ENCODE assay signal across 8 cellular contexts in the genomic region with DNA sequence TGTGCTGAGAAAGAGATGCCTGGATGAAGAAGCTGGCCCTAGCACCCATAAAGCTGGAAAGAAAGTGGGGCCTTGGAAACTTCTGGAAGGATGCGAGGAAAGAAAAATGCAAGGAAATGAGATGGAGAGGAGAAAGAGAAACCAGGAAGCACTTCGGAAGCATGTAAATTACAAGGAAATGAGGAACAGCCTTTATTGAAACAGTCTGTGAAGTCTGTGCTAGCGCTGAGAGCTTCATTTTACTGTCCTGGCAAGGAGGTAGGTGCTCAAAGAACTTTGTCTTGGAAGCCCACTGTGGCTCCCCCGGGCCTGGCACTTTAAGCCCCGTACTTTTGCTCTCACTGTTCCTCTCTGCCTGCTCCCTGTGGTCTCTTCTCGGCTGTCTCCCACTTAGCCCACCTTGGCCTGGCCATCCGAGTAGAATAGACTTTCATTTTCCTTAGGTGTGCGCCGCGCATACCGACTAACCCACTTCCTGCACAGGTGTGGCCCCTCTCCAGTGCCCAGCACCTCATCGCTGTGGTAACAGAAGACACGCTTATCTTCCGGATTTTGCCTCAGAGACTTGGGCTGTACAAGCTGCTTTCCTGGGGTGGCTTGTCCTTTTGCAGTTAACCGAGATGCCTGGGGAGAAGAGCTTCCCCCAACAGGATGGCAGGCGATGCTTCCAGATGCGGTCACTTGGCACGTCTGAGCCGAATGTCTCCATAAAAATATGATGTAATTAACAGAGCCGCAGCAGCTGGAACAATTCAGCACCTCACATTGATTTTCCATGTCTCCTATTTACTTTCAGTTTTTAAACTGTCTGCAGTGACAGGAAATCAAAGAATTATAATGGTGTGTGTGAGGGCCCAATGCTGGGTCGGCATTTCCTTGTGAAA.
DNase-seq lines count a peak whose midpoint lies in the region; ATAC-seq and TF ChIP-seq lines count a peak whose summit lies in the region.

No MANE protein-coding gene starts in this region.

- H3K4me1 Mint-ChIP-seq in activated T-helper 2 cell treated with anti-CD3 and anti-CD28 coated beads, Interferon-gamma antibody, Interleukin-2, Interleukin-4, amounts not matched to agents 10 μg/mL and 5 μg/mL and 100 μg/mL, durations not matched to agents 14 hours and 24 hours and 36 hours (ENCODE audit: low read depth): peaks cover 14% of the 10 kb centered on the region
- H3K4me1 Mint-ChIP-seq in memory B cell: peaks cover 11% of the 10 kb centered on the region

- peak; percentile 82 for ATAC-seq in GM19351 (IDR thresholded peaks at IDR 0.05; ENCODE audit: unreplicated experiment)
- ATAC-seq in memory B cell (ENCODE audit: low read depth): peak; percentile 59

- intact Hi-C loops in activated T-helper 2 cell treated with anti-CD3 and anti-CD28 coated beads, Interferon-gamma antibody, Interleukin-2, Interleukin-4, amounts not matched to agents 10 μg/mL and 5 μg/mL and 100 μg/mL, durations not matched to agents 14 hours and 24 hours and 36 hours (cut with micrococcal nuclease): loop anchor here (2.0 kb wide), 1 partner anchor 15 kb away; no protein-coding TSS in a partner anchor
- intact Hi-C loops in uterus (cut with DNase I; ENCODE audit: low total_unique reads): no loop called here

- no peaks in the 10 kb centered on the region for H3K36me3 Mint-ChIP-seq in activated T-helper 2 cell treated with anti-CD3 and anti-CD28 coated beads, Interferon-gamma antibody, Interleukin-2, Interleukin-4, amounts not matched to agents 10 μg/mL and 5 μg/mL and 100 μg/mL, durations not matched to agents 14 hours and 24 hours and 36 hours (ENCODE audit: low read depth)
- no peaks in the 10 kb centered on the region for H3K36me3 Mint-ChIP-seq in memory B cell

- H3K9me3 ChIP-seq in uterus (no peaks in the 10 kb centered on the region), HAP-1 (no peaks in the 10 kb centered on the region)

- H3K4me1 ChIP-seq in uterus (peaks cover 0 to 5% of the 10 kb centered on the region in 2 donors), HAP-1 (no peaks in the 10 kb centered on the region)

- H3K36me3 ChIP-seq in uterus (no peaks in the 10 kb centered on the region), HAP-1 (replicated peaks) (no peaks in the 10 kb centered on the region)

- H3K4me3 ChIP-seq in uterus (peak overlapping the region; percentile 12 to 20), HAP-1 (no peak overlapping the region)

- H3K27ac Mint-ChIP-seq in activated T-helper 2 cell treated with anti-CD3 and anti-CD28 coated beads, Interferon-gamma antibody, Interleukin-2, Interleukin-4, amounts not matched to agents 10 μg/mL and 5 μg/mL and 100 μg/mL, durations not matched to agents 14 hours and 24 hours and 36 hours: no peak overlapping the region
- H3K27ac Mint-ChIP-seq in memory B cell: no peak overlapping the region

- no peak for TF ChIP-seq POLR2A in uterus (IDR thresholded peaks at IDR 0.05)

- peak; percentile 76 for DNase-seq in AG20443 (ENCODE audit: low spot score)
- DNase-seq in KBM-7: peak; percentile 53
- peak; percentile 19 for DNase-seq in activated T-helper 2 cell treated with anti-CD3 and anti-CD28 coated beads, Interferon-gamma antibody, Interleukin-2, Interleukin-4, amounts not matched to agents 10 μg/mL and 5 μg/mL and 100 μg/mL, durations not matched to agents 14 hours and 24 hours and 36 hours (ENCODE audit: low spot score)
- DNase-seq in memory B cell (ENCODE audit: low spot score in 2 of 2): peak in 1 of 2 donors; percentile 11
- peak; percentile 18 to 38 for DNase-seq in uterus
- DNase-seq in SIG-M5 treated with dmso at 0.1 percent for 504 hours (lab: John Stamatoyannopoulos, UW; ENCODE audit: unreplicated experiment): no peak
- DNase-seq in HAP-1 (ENCODE audit: low spot score in 2 of 2): no peak

- peak overlapping the region; percentile 46 to 68 for H3K27ac ChIP-seq in uterus

- H3K9me3 Mint-ChIP-seq in activated T-helper 2 cell treated with anti-CD3 and anti-CD28 coated beads, Interferon-gamma antibody, Interleukin-2, Interleukin-4, amounts not matched to agents 10 μg/mL and 5 μg/mL and 100 μg/mL, durations not matched to agents 14 hours and 24 hours and 36 hours: no peaks in the 10 kb centered on the region
- H3K9me3 Mint-ChIP-seq in memory B cell: peaks cover 1% of the 10 kb centered on the region

- no peaks in the 10 kb centered on the region for H3K27me3 ChIP-seq in uterus
- no peaks in the 10 kb centered on the region; the same call in 1 of the 2 replicates for H3K27me3 ChIP-seq in HAP-1 (ENCODE audit: low read depth)

- H3K27me3 Mint-ChIP-seq in activated T-helper 2 cell treated with anti-CD3 and anti-CD28 coated beads, Interferon-gamma antibody, Interleukin-2, Interleukin-4, amounts not matched to agents 10 μg/mL and 5 μg/mL and 100 μg/mL, durations not matched to agents 14 hours and 24 hours and 36 hours (ENCODE audit: low read depth): peaks cover 11% of the 10 kb centered on the region
- peaks cover 7% of the 10 kb centered on the region for H3K27me3 Mint-ChIP-seq in memory B cell

- H3K4me3 Mint-ChIP-seq in activated T-helper 2 cell treated with anti-CD3 and anti-CD28 coated beads, Interferon-gamma antibody, Interleukin-2, Interleukin-4, amounts not matched to agents 10 μg/mL and 5 μg/mL and 100 μg/mL, durations not matched to agents 14 hours and 24 hours and 36 hours (ENCODE audit: low read depth): peak overlapping the region; percentile 65
- peak overlapping the region; percentile 70 for H3K4me3 Mint-ChIP-seq in memory B cell

- in situ Hi-C loops in KBM-7 (cut with MboI; ENCODE audit: low pct_unique_long_range_greater_than_20kb, low sequenced_read_pairs): no loop called here
- in situ Hi-C loops in HAP-1 (cut with MboI; ENCODE audit: low sequenced_read_pairs): no loop called here

- TF ChIP-seq CTCF in uterus (IDR thresholded peaks at IDR 0.05): no peak

Comparison
In these comparisons a context has a peak if more than half of its experiments do, and no peak if none do; other contexts are left out.
1. DNase-seq: peak in AG20443 (single experiment), KBM-7 (single experiment), activated T-helper 2 cell treated with anti-CD3 and anti-CD28 coated beads, Interferon-gamma antibody, Interleukin-2, Interleukin-4, amounts not matched to agents 10 μg/mL and 5 μg/mL and 100 μg/mL, durations not matched to agents 14 hours and 24 hours and 36 hours (single experiment) and uterus (2 of 2); none in SIG-M5 treated with dmso at 0.1 percent for 504 hours (single experiment) and HAP-1 (0 of 2).